ENCODE assay signal across 7 cellular contexts in the genomic region with DNA sequence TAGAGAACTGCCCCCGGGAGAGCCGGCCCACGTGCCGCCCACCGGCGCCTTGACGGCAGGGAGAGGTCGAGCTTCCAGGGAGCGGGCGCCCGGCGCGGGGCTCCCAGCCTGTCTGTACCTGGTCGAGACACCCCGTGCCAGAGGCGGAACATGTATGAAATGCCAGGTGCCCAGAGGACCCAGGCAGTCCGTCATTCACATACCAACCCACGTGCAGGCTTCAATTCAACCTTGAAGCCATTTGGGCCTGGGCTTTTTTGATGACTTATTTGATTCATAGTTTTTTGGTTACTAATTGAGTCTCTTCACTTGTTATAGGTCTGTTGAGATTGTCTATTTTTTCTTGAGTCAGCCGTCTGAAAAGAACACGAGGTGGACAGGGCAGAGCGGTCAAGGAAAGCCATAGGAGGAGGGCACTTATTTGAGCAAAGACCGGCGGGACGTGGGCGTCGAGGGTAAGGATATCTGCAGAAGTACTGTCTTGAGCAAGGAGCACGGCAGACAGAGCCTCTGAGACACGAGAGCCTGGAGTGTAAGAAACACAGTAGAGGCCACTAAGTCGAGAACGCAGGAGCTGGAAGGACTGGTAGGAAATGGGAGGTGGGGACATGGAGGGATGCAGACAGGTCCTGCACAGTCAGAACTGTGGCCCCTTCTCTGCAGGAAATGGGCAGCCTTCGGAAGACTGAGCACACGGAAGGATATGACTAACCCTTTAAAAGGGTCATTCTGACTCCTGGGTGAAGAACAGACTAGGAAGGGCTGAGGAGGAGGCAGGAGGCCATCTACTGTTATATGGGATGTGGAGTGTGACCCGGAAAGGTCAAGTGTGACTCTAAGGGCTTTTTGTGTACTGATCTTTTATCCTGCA. TPM values are rescaled to one million over a fixed set of nuclear protein-coding genes. Genes with fewer than 3 reads are reported as not detected.
DNase-seq lines count a peak whose midpoint lies in the region; ATAC-seq and TF ChIP-seq lines count a peak whose summit lies in the region.

No MANE protein-coding gene starts in this region.

- no peak for DNase-seq in effector memory CD8-positive, alpha-beta T cell
- no peak for DNase-seq in KG1 (lab: John Stamatoyannopoulos, UW)
- DNase-seq in occipital lobe (lab: John Stamatoyannopoulos, UW): no peak
- DNase-seq in NCI-H2227 (lab: John Stamatoyannopoulos, UW; ENCODE audit: unreplicated experiment): no peak

- H4K20me1 ChIP-seq in OCI-LY3 (ENCODE audit: insufficient read depth, low read length): no peaks in the 10 kb centered on the region

- ATAC-seq in GM21526 (IDR thresholded peaks at IDR 0.05; ENCODE audit: low FRiP score, unreplicated experiment): peak; percentile 4
- ATAC-seq in effector memory CD8-positive, alpha-beta T cell (replicated peaks): no peak

- peak overlapping the region; percentile 90 for H3K4me2 ChIP-seq in OCI-LY3 (ENCODE audit: low read length)

- H3K4me3 Mint-ChIP-seq in effector memory CD8-positive, alpha-beta T cell: peak overlapping the region; percentile 78
- peak overlapping the region; percentile 75 to 84 (median 79) for H3K4me3 Mint-ChIP-seq in nephron

- TF ChIP-seq CTCF in OCI-LY3 (IDR thresholded peaks at IDR 0.05; ENCODE audit: low read depth, low read length): no peak
- TF ChIP-seq CTCF in nephron (IDR thresholded peaks at IDR 0.05; ENCODE audit: unreplicated experiment in 3 of 3): no peak

- H3K4me1 Mint-ChIP-seq in effector memory CD8-positive, alpha-beta T cell (ENCODE audit: low read depth in 2 of 2): peaks cover 35 to 54% of the 10 kb centered on the region in 2 donors
- H3K4me1 Mint-ChIP-seq in nephron: peaks cover 37% of the 10 kb centered on the region

- no peaks in the 10 kb centered on the region for H3K27me3 ChIP-seq in OCI-LY3 (ENCODE audit: low read depth, low read length)

- no peaks in the 10 kb centered on the region for H3K27me3 Mint-ChIP-seq in effector memory CD8-positive, alpha-beta T cell
- no peaks in the 10 kb centered on the region for H3K27me3 Mint-ChIP-seq in nephron (ENCODE audit: low read depth)

- H3K36me3 ChIP-seq in OCI-LY3 (replicated peaks; ENCODE audit: low read depth, low read length): peaks cover 51% of the 10 kb centered on the region

- no peak overlapping the region for H2AFZ ChIP-seq in OCI-LY3 (ENCODE audit: low read depth, low read length)

- no peak overlapping the region for H3K27ac Mint-ChIP-seq in effector memory CD8-positive, alpha-beta T cell
- H3K27ac Mint-ChIP-seq in nephron: peak overlapping the region; percentile 17 to 54 (median 44)

- peaks cover 37% of the 10 kb centered on the region for H3K79me2 ChIP-seq in OCI-LY3 (ENCODE audit: low read length)

- H3K9ac ChIP-seq in OCI-LY3 (ENCODE audit: low read length): peak overlapping the region; percentile 64; the same call in 1 of the 2 replicates

- peaks cover 26% of the 10 kb centered on the region for H3K36me3 Mint-ChIP-seq in effector memory CD8-positive, alpha-beta T cell (ENCODE audit: insufficient read depth)
- H3K36me3 Mint-ChIP-seq in nephron (ENCODE audit: low read depth): peaks cover 71% of the 10 kb centered on the region

- H3K9me3 Mint-ChIP-seq in effector memory CD8-positive, alpha-beta T cell: peaks cover 0 to 1% of the 10 kb centered on the region in 2 donors
- peaks cover 36% of the 10 kb centered on the region for H3K9me3 Mint-ChIP-seq in nephron

- peak overlapping the region; percentile 87 for H3K4me3 ChIP-seq in OCI-LY3 (ENCODE audit: low read length)

- H3K4me1 ChIP-seq in OCI-LY3 (ENCODE audit: low read length): peaks cover 20% of the 10 kb centered on the region

- peaks cover 1% of the 10 kb centered on the region; the same call in 1 of the 2 replicates for H3K9me3 ChIP-seq in OCI-LY3 (ENCODE audit: insufficient read depth, low read length)

- no peak overlapping the region for H3K27ac ChIP-seq in OCI-LY3 (ENCODE audit: low read length)

RNA-seq across cellular contexts. Expression of a gene that starts 1.2 kb away (rescaled TPM):
- total RNA-seq in occipital lobe: 128 TPM

RNA-seq across cellular contexts. Expression of a gene that starts 52.6 kb away (rescaled TPM):
- total RNA-seq in occipital lobe: 32.8 TPM

Comparison
In these comparisons a context has a peak if more than half of its experiments do, and no peak if none do; other contexts are left out.
1. H3K27ac Mint-ChIP-seq: peak in nephron (3 of 3); none in effector memory CD8-positive, alpha-beta T cell (0 of 2).